In genomic region chr13:52051400-52051799, GRCh38 we compare ENCODE assay signal across 19 cellular contexts. TPM values are rescaled to one million over a fixed set of nuclear protein-coding genes. Genes with fewer than 3 reads are reported as not detected.
DNase-seq lines count a peak whose midpoint lies in the region; ATAC-seq, FAIRE-seq and TF ChIP-seq lines count a peak whose summit lies in the region.
"Had no signal": no experiment of that assay in that cellular context is flagged by ENCODE, and none has a peak within 500 bp of the region (broad histone marks: within the 10 kb centered on the region; RNA-seq: fewer than 3 reads in every experiment).

No MANE protein-coding gene starts in this region.

- FAIRE-seq in urothelium cell line (lab: Jason Lieb, UNC) = no peak
- FAIRE-seq: A549, D721Med, G401.6, GM12891 had no signal

- H3K27me3 Mint-ChIP-seq in nephron progenitor cell (ENCODE audit: low read depth, poor library complexity) = peaks cover 3% of the 10 kb centered on the region
- peaks cover 2% of the 10 kb centered on the region for H3K27me3 Mint-ChIP-seq in activated CD4-positive, alpha-beta T cell treated with anti-CD3 and anti-CD28 coated beads for 36 hours

- TF ChIP-seq CTCF in hepatocyte (IDR thresholded peaks at IDR 0.05; ENCODE audit: poor library complexity) = no peak
- TF ChIP-seq CTCF in nephron progenitor cell (IDR thresholded peaks at IDR 0.05) = no peak

- no peaks in the 10 kb centered on the region for H3K9me2 ChIP-seq in hepatocyte (replicated peaks; ENCODE audit: insufficient read depth)

- ATAC-seq in activated CD4-positive, alpha-beta T cell treated with anti-CD3 and anti-CD28 coated beads for 36 hours = no peak
- ATAC-seq: A549; CD8-positive, alpha-beta T cell; HCT116 had no signal

- intact Hi-C loops in activated CD4-positive, alpha-beta T cell treated with anti-CD3 and anti-CD28 coated beads for 36 hours (cut with DNase I, micrococcal nuclease) = no loop called here

- peaks cover 9% of the 10 kb centered on the region for H3K36me3 Mint-ChIP-seq in nephron progenitor cell (ENCODE audit: low read depth)
- H3K36me3 Mint-ChIP-seq in activated CD4-positive, alpha-beta T cell treated with anti-CD3 and anti-CD28 coated beads for 36 hours (ENCODE audit: low read depth) = no peaks in the 10 kb centered on the region
- H3K36me3 Mint-ChIP-seq: CD8-positive, alpha-beta T cell had no signal

- peaks cover 30% of the 10 kb centered on the region for H3K9me3 Mint-ChIP-seq in nephron progenitor cell
- H3K9me3 Mint-ChIP-seq in activated CD4-positive, alpha-beta T cell treated with anti-CD3 and anti-CD28 coated beads for 36 hours (ENCODE audit: low read depth) = peaks cover 7% of the 10 kb centered on the region

- H3K4me1 ChIP-seq in hepatocyte (ENCODE audit: insufficient read depth) = no peaks in the 10 kb centered on the region
- H3K4me1 ChIP-seq: A549 had no signal

- POLR2A ChIA-PET in activated CD4-positive, alpha-beta T cell treated with anti-CD3 and anti-CD28 coated beads for 36 hours (lab: Charles Lee) = no interaction called here

- DNase-seq in amniotic epithelial cell (ENCODE audit: low read depth) = peak; percentile 90
- DNase-seq in hepatocyte (ENCODE audit: low spot score) = no peak
- no peak for DNase-seq in nephron progenitor cell
- no peak for DNase-seq in urothelium cell line (ENCODE audit: low spot score)
- no peak for DNase-seq in activated T-cell treated with anti-CD3 and anti-CD28 coated beads, Interleukin-2, amount 50 U/mL, for 48 hours
- no peak for DNase-seq in activated CD4-positive, alpha-beta T cell treated with anti-CD3 and anti-CD28 coated beads for 36 hours
- DNase-seq: BE2C; CD8-positive, alpha-beta T cell; COR-L47; DMS153; DMS79 treated with DMSO at 0.1 percent for 48 hours; EL had no signal

- H3K27me3 ChIP-seq in hepatocyte = no peaks in the 10 kb centered on the region
- H3K27me3 ChIP-seq: BE2C had no signal

- no peaks in the 10 kb centered on the region for H4K20me1 ChIP-seq in hepatocyte (ENCODE audit: insufficient read depth, poor library complexity, severe bottlenecking)

- peak overlapping the region; percentile 46 for H3K4me2 ChIP-seq in hepatocyte
- H3K4me2 ChIP-seq: A549 had no signal

- H3K4me3 ChIP-seq in hepatocyte = no peak overlapping the region
- H3K4me3 ChIP-seq: A549 had no signal

- CTCF ChIA-PET in activated CD4-positive, alpha-beta T cell treated with anti-CD3 and anti-CD28 coated beads for 36 hours (lab: Charles Lee) = no interaction called here

- H2AFZ ChIP-seq in hepatocyte = peak overlapping the region; percentile 49

- no peak overlapping the region for H3K4me3 Mint-ChIP-seq in nephron progenitor cell
- no peak overlapping the region for H3K4me3 Mint-ChIP-seq in activated CD4-positive, alpha-beta T cell treated with anti-CD3 and anti-CD28 coated beads for 36 hours
- H3K4me3 Mint-ChIP-seq: CD8-positive, alpha-beta T cell had no signal

- H3K27ac ChIP-seq in hepatocyte = peak overlapping the region; percentile 46
- H3K27ac ChIP-seq: A549, C4-2B, HL-60 had no signal

- WGBS in hepatocyte (ENCODE audit: low lambda C conversion rate, missing lambda C conversion rate) = 45% methylated on average over 7 of the region's 7 CpGs

- no peaks in the 10 kb centered on the region for H3K4me1 Mint-ChIP-seq in nephron progenitor cell
- no peaks in the 10 kb centered on the region for H3K4me1 Mint-ChIP-seq in activated CD4-positive, alpha-beta T cell treated with anti-CD3 and anti-CD28 coated beads for 36 hours

- no peaks in the 10 kb centered on the region for H3K9me3 ChIP-seq in hepatocyte (ENCODE audit: low read depth)
- H3K9me3 ChIP-seq: A549, BE2C had no signal

- H3K27ac Mint-ChIP-seq in nephron progenitor cell = peak overlapping the region; percentile 1
- H3K27ac Mint-ChIP-seq in activated CD4-positive, alpha-beta T cell treated with anti-CD3 and anti-CD28 coated beads for 36 hours = no peak overlapping the region
- H3K27ac Mint-ChIP-seq: CD8-positive, alpha-beta T cell had no signal

- H3K36me3 ChIP-seq in hepatocyte (replicated peaks; ENCODE audit: insufficient read depth, low read depth) = no peaks in the 10 kb centered on the region
- H3K36me3 ChIP-seq: BE2C had no signal

- H3K79me2 ChIP-seq in hepatocyte = no peaks in the 10 kb centered on the region

RNA-seq across cellular contexts. Expression of gene UTP14C, which starts 26.9 kb away (rescaled TPM):
- total RNA-seq in hepatocyte = 24.7 and 30.1 TPM in 2 replicates
- polyA plus RNA-seq in hepatocyte = 9.9 and 10.0 TPM in 2 replicates
- total RNA-seq in activated CD4-positive, alpha-beta T cell treated with anti-CD3 and anti-CD28 coated beads for 36 hours = 1 to 10 TPM; 6.1 to 7.6 TPM

RNA-seq across cellular contexts. Expression of gene ALG11, which starts 39.2 kb away (rescaled TPM):
- total RNA-seq in hepatocyte = 50.0 and 54.1 TPM in 2 replicates
- 26.0 and 33.9 TPM in 2 replicates for polyA plus RNA-seq in hepatocyte
- 10 to 100 TPM; 14.1 to 18.1 TPM for total RNA-seq in activated CD4-positive, alpha-beta T cell treated with anti-CD3 and anti-CD28 coated beads for 36 hours

RNA-seq across cellular contexts. Expression of gene ATP7B, which starts 40.1 kb away (rescaled TPM):
- total RNA-seq in hepatocyte = 51.2 and 70.0 TPM in 2 replicates
- polyA plus RNA-seq in hepatocyte = 47.3 and 56.8 TPM in 2 replicates
- 1 to 10 TPM; 1.1 to 1.4 TPM for total RNA-seq in activated CD4-positive, alpha-beta T cell treated with anti-CD3 and anti-CD28 coated beads for 36 hours

Comparison
In these comparisons a context has a peak if more than half of its experiments do, and no peak if none do; other contexts are left out.
1. RNA of gene ATP7B, which starts 40.1 kb away (total RNA-seq): 51.2 to 70.0 TPM in hepatocyte; 1.1 to 1.4 TPM in activated CD4-positive, alpha-beta T cell treated with anti-CD3 and anti-CD28 coated beads for 36 hours; every median in the first group is over 10 times any median in the second.